ENCODE assay signal across 18 cellular contexts in the genomic region with DNA sequence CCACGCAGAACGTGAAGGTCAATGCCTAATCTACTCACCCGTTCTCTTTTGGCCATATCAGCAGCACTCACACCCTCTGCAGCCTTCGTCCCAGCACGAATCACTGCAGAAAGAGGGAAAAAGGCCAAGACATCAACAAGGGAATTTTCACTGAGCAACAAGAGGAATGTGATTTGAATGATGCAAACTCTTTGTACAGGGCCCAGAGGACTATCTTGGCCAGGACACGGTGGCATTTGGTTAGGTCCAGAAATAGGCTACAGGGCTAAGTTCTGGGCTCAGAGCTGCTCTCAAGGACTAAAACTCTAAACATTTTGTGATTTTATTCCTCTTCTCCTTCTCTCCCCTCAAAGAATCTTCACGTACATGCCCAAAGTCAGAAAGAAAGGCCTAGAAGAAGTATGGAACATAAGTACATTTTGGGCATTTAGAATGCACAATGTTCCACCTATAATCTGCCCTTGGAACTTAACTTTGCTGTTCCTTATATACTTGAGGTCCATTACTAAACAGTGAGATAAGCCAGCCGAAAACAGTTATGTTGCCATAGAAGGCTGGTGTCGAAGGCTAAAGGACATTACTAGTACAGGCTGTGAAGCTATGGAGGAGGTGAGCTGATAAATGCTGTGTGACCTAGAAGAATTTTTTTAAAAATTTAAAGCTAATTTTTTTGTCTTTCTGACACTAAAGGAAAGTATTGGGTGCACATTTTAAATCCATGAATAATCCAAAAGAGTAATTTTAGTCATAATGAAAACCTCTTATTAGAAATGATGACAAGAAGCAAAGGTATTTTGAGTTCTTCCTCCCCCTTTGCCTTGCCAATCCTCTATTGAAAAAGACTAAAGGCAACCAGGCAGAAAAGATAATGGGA. TPM values are rescaled to one million over a fixed set of nuclear protein-coding genes. Genes with fewer than 3 reads are reported as not detected.
A peak's percentile ranks its signal among the peaks of the same experiment; 100 is the strongest.
DNase-seq lines count a peak whose midpoint lies in the region; ATAC-seq, FAIRE-seq and TF ChIP-seq lines count a peak whose summit lies in the region.
"Had no signal": no experiment of that assay in that cellular context is flagged by ENCODE, and none has a peak within 500 bp of the region (broad histone marks: within the 10 kb centered on the region; RNA-seq: fewer than 3 reads in every experiment).

No MANE protein-coding gene starts in this region.

- TF ChIP-seq CTCF in K562 (IDR thresholded peaks at IDR 0.05 in 2 of 3, conservative IDR thresholded peaks at IDR 0.05 in 1 of 3; ENCODE audit: insufficient read depth in 2 of 3, low read depth in 1 of 3, low read length in 3 of 3) = no peak
- TF ChIP-seq CTCF in heart right ventricle (IDR thresholded peaks at IDR 0.05) = no peak

- TF ChIP-seq RAD21 in K562 (CRISPR knock-in tag; conservative IDR thresholded peaks at IDR 0.05 in 1 of 2, IDR thresholded peaks at IDR 0.05 in 1 of 2) = no peak

- H3K4me1 ChIP-seq in K562 (replicated peaks in 1 of 2; ENCODE audit: control insufficient read depth in 2 of 2, insufficient read depth in 2 of 2, low read length in 2 of 2) (no peaks in the 10 kb centered on the region), heart right ventricle (peaks cover 0 to 31% (median 10%) of the 10 kb centered on the region in 9 donors), skeletal muscle tissue (ENCODE audit: control insufficient read depth in 3 of 3, insufficient read depth in 3 of 3, low read length in 3 of 3) (peaks cover 0 to 6% (median 6%) of the 10 kb centered on the region in 3 donors)
- H3K4me1 ChIP-seq: thyroid gland had no signal

- H3K9me3 ChIP-seq in K562 (replicated peaks; ENCODE audit: control insufficient read depth, insufficient read depth, low read depth, low read length) = no peaks in the 10 kb centered on the region
- H3K9me3 ChIP-seq in heart right ventricle = no peaks in the 10 kb centered on the region
- H3K9me3 ChIP-seq in skeletal muscle tissue (ENCODE audit: control insufficient read depth in 3 of 3, low read length in 3 of 3) = no peaks in the 10 kb centered on the region
- H3K9me3 ChIP-seq: thyroid gland had no signal

- H3K36me3 ChIP-seq in K562 (ENCODE audit: control insufficient read depth, insufficient read depth, low read length) = peaks cover 99% of the 10 kb centered on the region
- peaks cover 0 to 99% (median 57%) of the 10 kb centered on the region in 9 donors for H3K36me3 ChIP-seq in heart right ventricle
- peaks cover 30 to 79% (median 79%) of the 10 kb centered on the region in 3 donors for H3K36me3 ChIP-seq in skeletal muscle tissue (ENCODE audit: control insufficient read depth in 3 of 3, insufficient read depth in 3 of 3, low read length in 3 of 3)

- in situ Hi-C loops in K562 (cut with MboI) = no loop called here

- no peak for TF ChIP-seq POLR2A in K562 (conservative IDR thresholded peaks at IDR 0.05)

- H3K79me2 ChIP-seq in K562 (ENCODE audit: control insufficient read depth, insufficient read depth, low read length) = no peaks in the 10 kb centered on the region

- H3K27me3 ChIP-seq in K562 (ENCODE audit: control insufficient read depth in 2 of 2, insufficient read depth in 2 of 2, low read length in 2 of 2) (no peaks in the 10 kb centered on the region), heart right ventricle (no peaks in the 10 kb centered on the region), skeletal muscle tissue (ENCODE audit: control insufficient read depth in 3 of 3, insufficient read depth in 3 of 3, low read length in 3 of 3) (no peaks in the 10 kb centered on the region)
- H3K27me3 ChIP-seq: thyroid gland had no signal

- TF ChIP-seq EP300 in K562 (IDR thresholded peaks at IDR 0.05; ENCODE audit: low read length) = no peak

- no peak for FAIRE-seq in K562 (lab: Jason Lieb, UNC)
- FAIRE-seq: colon had no signal

- ATAC-seq in K562 (no peak), heart right ventricle (peak; percentile 63 to 92 (median 84))
- ATAC-seq in activated CD4-positive, CD25-positive, alpha-beta regulatory T cell treated with anti-CD3 and anti-CD28 coated beads, Interleukin-2, amount 50 U/mL, for 24 hours = no peak
- ATAC-seq in stimulated activated naive CD8-positive, alpha-beta T cell treated with anti-CD3 and anti-CD28 coated beads, Interleukin-15, Interleukin-2, amounts not matched to agents 100 U/mL and 50 U/mL, for 24 hours = no peak

- TSS peak; percentile 3 for BruUV-seq in K562 (replicated peaks; lab: Mats Ljungman, UMichigan)

- H3K4me3 ChIP-seq in K562 (no peak overlapping the region), heart right ventricle (no peak overlapping the region), skeletal muscle tissue (ENCODE audit: low read length in 3 of 3) (no peak overlapping the region)
- H3K4me3 ChIP-seq: thyroid gland had no signal

- no peak overlapping the region for H2AFZ ChIP-seq in K562 (ENCODE audit: low read depth, low read length)

- H3K9ac ChIP-seq in K562 (ENCODE audit: insufficient read depth in 1 of 2, low read depth in 2 of 2, low read length in 2 of 2) (no peak overlapping the region), skeletal muscle tissue (ENCODE audit: low read depth in 1 of 3, low read length in 3 of 3) (no peak overlapping the region)

- no peaks in the 10 kb centered on the region for H3K9me1 ChIP-seq in K562 (ENCODE audit: control insufficient read depth, insufficient read depth, low read length)

- POLR2A ChIA-PET in K562 (lab: Yijun Ruan, JAX) = interaction anchor here (0.6 to 1.1 kb wide), 2 partner anchors 20 to 138 kb away, joined by 3 read pairs; a partner anchor contains a TSS

- H3K27ac ChIP-seq in K562 (ENCODE audit: extremely low read depth, low read depth, low read length) (no peak overlapping the region), heart right ventricle (peak overlapping the region; percentile 15 to 86 (median 78)), skeletal muscle tissue (ENCODE audit: low read depth, low read length) (peak overlapping the region; percentile 40)
- H3K27ac ChIP-seq: thyroid gland had no signal

- no peak overlapping the region for H3K4me2 ChIP-seq in K562 (ENCODE audit: insufficient read depth, low read length)

- WGBS in K562 (ENCODE audit: insufficient coverage, low coverage, missing lambda C conversion rate) = 63% methylated on average over 9 of the region's 9 CpGs
- 51 to 57% methylated on average over 9 of the region's 9 CpGs for WGBS in heart right ventricle, 2 donors

- peak; percentile 16 for DNase-seq in ELR (ENCODE audit: low read depth)
- no peak for DNase-seq in K562 (ENCODE audit: extremely low read depth in 1 of 4, low spot score in 3 of 4)
- DNase-seq in heart right ventricle = peak in 1 of 2 donors; percentile 29
- DNase-seq in NCI-H1930 (lab: John Stamatoyannopoulos, UW) = no peak
- no peak for DNase-seq in activated CD4-positive, alpha-beta T cell treated with anti-CD3 and anti-CD28 coated beads, Interleukin-2, amount 50 U/mL, for 4 hours
- no peak for DNase-seq in stimulated activated naive CD8-positive, alpha-beta T cell treated with anti-CD3 and anti-CD28 coated beads, Interleukin-15, Interleukin-2, amounts not matched to agents 100 U/mL and 50 U/mL, for 24 hours
- DNase-seq: activated CD4-positive, alpha-beta T cell treated with anti-CD3 and anti-CD28 coated beads, Interleukin-2, amount 50 U/mL, for 1 hour; activated gamma-delta T cell; amygdala; endodermal cell; foreskin melanocyte; NCI-H1105; NCI-H526; thyroid gland had no signal

- no peaks in the 10 kb centered on the region for H4K20me1 ChIP-seq in K562 (replicated peaks; ENCODE audit: control insufficient read depth, insufficient read depth, low read length)

- CTCF ChIA-PET in K562 (lab: Yijun Ruan, JAX; ENCODE audit: low intra/inter-chr PET ratio) = no interaction called here

- intact Hi-C loops in K562 (cut with micrococcal nuclease) (loop anchor here (5.0 kb wide), 2 partner anchors 86 to 106 kb away; no protein-coding TSS in a partner anchor), heart right ventricle (cut with DNase I) (loop anchor here in 1 of 10 donors (5.0 kb wide), 1 partner anchor 616 kb away; no protein-coding TSS in a partner anchor)

RNA-seq across cellular contexts. Expression of a gene that starts 20.0 kb away (rescaled TPM):
- total RNA-seq in K562 (2011; cell fraction: chromatin; rRNA removed; ENCODE audit: low replicate concordance) = 118 and 308 TPM in 2 replicates
- total RNA-seq in K562 (2011; cell fraction: nucleolus; rRNA removed) = 64.4 and 65.7 TPM in 2 replicates
- 89.0 and 98.2 TPM in 2 replicates for total RNA-seq in K562 (2011; cell fraction: nucleoplasm; rRNA removed)
- total RNA-seq in K562 (2014; rRNA removed) (123 and 127 TPM in 2 replicates), K562 (2014; rRNA removed; fragmentation: Illumina TruSeq; extraction: Trizol) (138 and 165 TPM in 2 replicates), K562 (2015; rRNA removed; fragmentation: Illumina TruSeq; extraction: Trizol) (128 and 141 TPM in 2 replicates), K562 (2021) (146 and 157 TPM in 2 replicates), heart right ventricle (10 to 100 TPM; 21.5 to 40.3 (median 28.3) TPM), skeletal muscle tissue (7.3 TPM)
- polyA plus RNA-seq in K562 (2011; rRNA removed) (74.9 and 112 TPM in 2 replicates), K562 (2014; fragmentation: Illumina TruSeq; extraction: Trizol) (133 and 148 TPM in 2 replicates), K562 (2014; fragmentation: Nextera tagmentation; extraction: Ambion mirVana) (100 to 1,000 TPM in 1 of 2 experiments, 10 to 100 TPM in 1; 65.8 to 122 TPM), K562 (2014; rRNA removed) (139 and 213 TPM in 2 replicates), heart right ventricle (10 to 100 TPM; 16.6 to 96.9 TPM)
- polyA plus RNA-seq in K562 (2011; cell fraction: cytosol; rRNA removed) = 24.3 and 28.4 TPM in 2 replicates
- 226 and 227 TPM in 2 replicates for polyA plus RNA-seq in K562 (2011; cell fraction: nucleus; rRNA removed)
- 70.1 and 117 TPM in 2 replicates for polyA plus RNA-seq in K562 (2012)
- polyA minus RNA-seq in K562 (2011; rRNA and poly(A)+ RNA removed) = 67.2 and 67.5 TPM in 2 replicates
- polyA minus RNA-seq in K562 (2011; cell fraction: cytosol; rRNA and poly(A)+ RNA removed) = 37.2 and 38.0 TPM in 2 replicates
- 31.8 and 54.4 TPM in 2 replicates for polyA minus RNA-seq in K562 (2011; cell fraction: nucleus; rRNA and poly(A)+ RNA removed)

RNA-seq across cellular contexts. Expression of a gene that starts 37.8 kb away (rescaled TPM):
- total RNA-seq in K562 (2011; cell fraction: chromatin; rRNA removed; ENCODE audit: low replicate concordance) = 0.16 TPM in 1 of 2 replicates, not detected in the other
- total RNA-seq in K562 (2011; cell fraction: nucleolus; rRNA removed) = not detected in 2 replicates
- not detected in 2 replicates for total RNA-seq in K562 (2011; cell fraction: nucleoplasm; rRNA removed)
- total RNA-seq in K562 (2014; rRNA removed) (0.04 TPM in 1 of 2 replicates, not detected in the other), K562 (2014; rRNA removed; fragmentation: Illumina TruSeq; extraction: Trizol) (not detected in 2 replicates), K562 (2015; rRNA removed; fragmentation: Illumina TruSeq; extraction: Trizol) (not detected in 2 replicates), K562 (2021) (not detected in 2 replicates), heart right ventricle (1 to 10 TPM in 9 of 10 donors, under 1 TPM in 1; 0.73 to 3.1 (median 2.0) TPM), skeletal muscle tissue (6.8 TPM)
- polyA plus RNA-seq in K562 (2011; rRNA removed) (0.09 TPM in 1 of 2 replicates, not detected in the other), K562 (2014; fragmentation: Illumina TruSeq; extraction: Trizol) (not detected in 2 replicates), K562 (2014; fragmentation: Nextera tagmentation; extraction: Ambion mirVana) (not detected), K562 (2014; rRNA removed) (not detected in 2 replicates), heart right ventricle (1 to 10 TPM in 1 of 2 donors, under 1 TPM in 1; 0.67 to 2.0 TPM)
- 0.09 and 0.19 TPM in 2 replicates for polyA plus RNA-seq in K562 (2011; cell fraction: cytosol; rRNA removed)
- polyA plus RNA-seq in K562 (2011; cell fraction: nucleus; rRNA removed) = 0.24 and 0.48 TPM in 2 replicates
- not detected in 2 replicates for polyA plus RNA-seq in K562 (2012)
- polyA minus RNA-seq in K562 (2011; rRNA and poly(A)+ RNA removed) = not detected in 2 replicates
- polyA minus RNA-seq in K562 (2011; cell fraction: cytosol; rRNA and poly(A)+ RNA removed) = not detected in 2 replicates
- not detected in 2 replicates for polyA minus RNA-seq in K562 (2011; cell fraction: nucleus; rRNA and poly(A)+ RNA removed)
- total RNA-seq: pulmonary artery endothelial cell had no signal

Comparison
In these comparisons a context has a peak if more than half of its experiments do, and no peak if none do; other contexts are left out.
1. ATAC-seq: peak in heart right ventricle (8 of 8); none in K562 (single experiment), activated CD4-positive, CD25-positive, alpha-beta regulatory T cell treated with anti-CD3 and anti-CD28 coated beads, Interleukin-2, amount 50 U/mL, for 24 hours (0 of 2) and stimulated activated naive CD8-positive, alpha-beta T cell treated with anti-CD3 and anti-CD28 coated beads, Interleukin-15, Interleukin-2, amounts not matched to agents 100 U/mL and 50 U/mL, for 24 hours (single experiment).